Comparison of ENCODE assay signal across 8 cellular contexts in the genomic region with DNA sequence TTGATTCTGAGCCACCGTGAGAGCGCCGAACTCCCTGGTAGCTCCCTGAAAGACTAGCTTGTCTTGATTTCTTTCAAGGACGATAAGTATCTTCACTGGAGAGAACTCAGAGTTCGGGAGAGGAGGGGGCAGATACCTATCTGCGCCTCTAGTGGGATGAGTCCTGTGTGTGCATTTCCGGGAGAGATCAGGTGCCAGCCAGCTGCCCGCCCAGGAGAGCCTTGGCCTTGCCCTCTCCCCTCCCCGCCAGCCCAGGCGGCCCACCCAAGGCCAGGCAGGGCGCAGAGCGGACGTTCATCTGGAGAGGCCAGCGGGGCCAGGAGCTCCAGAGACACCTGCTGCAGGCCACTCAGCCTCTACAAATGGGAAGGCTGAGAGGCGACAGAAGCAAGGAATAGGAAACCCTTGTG. TPM values are rescaled to one million over a fixed set of nuclear protein-coding genes. Genes with fewer than 3 reads are reported as not detected.
DNase-seq lines count a peak whose midpoint lies in the region; ATAC-seq and TF ChIP-seq lines count a peak whose summit lies in the region.

No MANE protein-coding gene starts in this region.

- peak overlapping the region; percentile 93 to 98 (median 97) for H3K9ac ChIP-seq in BLaER1 treated with 17β-estradiol and CSF1 and Interleukin-3, amounts not matched to agents 10 nM and 100 nM

- peaks cover 65 to 86% (median 76%) of the 10 kb centered on the region in 10 experiments for H3K4me1 ChIP-seq in BLaER1 treated with 17β-estradiol and CSF1 and Interleukin-3, amounts not matched to agents 10 nM and 100 nM
- H3K4me1 ChIP-seq in uterus, result peaks cover 10 to 34% of the 10 kb centered on the region in 2 donors

- TF ChIP-seq CTCF in uterus (IDR thresholded peaks at IDR 0.05), result no peak

- H3K36me3 Mint-ChIP-seq in central memory CD8-positive, alpha-beta T cell (ENCODE audit: insufficient read depth), result peaks cover 2% of the 10 kb centered on the region
- peaks cover 7% of the 10 kb centered on the region for H3K36me3 Mint-ChIP-seq in memory B cell

- no peaks in the 10 kb centered on the region for H3K27me3 ChIP-seq in BLaER1 treated with 17β-estradiol and CSF1 and Interleukin-3, amounts not matched to agents 10 nM and 100 nM
- no peaks in the 10 kb centered on the region for H3K27me3 ChIP-seq in uterus

- H3K4me2 ChIP-seq in BLaER1 treated with 17β-estradiol and CSF1 and Interleukin-3, amounts not matched to agents 10 nM and 100 nM, result peak overlapping the region; percentile 86 to 100 (median 99)

- no peak overlapping the region for H3K27ac Mint-ChIP-seq in central memory CD8-positive, alpha-beta T cell (ENCODE audit: low read depth)
- H3K27ac Mint-ChIP-seq in memory B cell, result no peak overlapping the region

- peaks cover 4 to 52% (median 22%) of the 10 kb centered on the region in 11 experiments; a peak in 14 of 22 replicates for H4K20me1 ChIP-seq in BLaER1 treated with 17β-estradiol and CSF1 and Interleukin-3, amounts not matched to agents 10 nM and 100 nM

- no peak for ATAC-seq in central memory CD8-positive, alpha-beta T cell (replicated peaks; ENCODE audit: extremely low read depth, poor library complexity, severe bottlenecking)
- ATAC-seq in memory B cell (ENCODE audit: low read depth) (peak; percentile 18), GM18909 (IDR thresholded peaks at IDR 0.05; ENCODE audit: poor library complexity, unreplicated experiment) (no peak), HG03280 (IDR thresholded peaks at IDR 0.05; ENCODE audit: unreplicated experiment) (no peak)

- H3K27me3 Mint-ChIP-seq in central memory CD8-positive, alpha-beta T cell, result peaks cover 61% of the 10 kb centered on the region
- peaks cover 14% of the 10 kb centered on the region for H3K27me3 Mint-ChIP-seq in memory B cell

- H3K36me3 ChIP-seq in BLaER1 treated with 17β-estradiol and CSF1 and Interleukin-3, amounts not matched to agents 10 nM and 100 nM, result peaks cover 2 to 47% (median 19%) of the 10 kb centered on the region in 11 experiments; a peak in 20 of 22 replicates
- H3K36me3 ChIP-seq in uterus, result no peaks in the 10 kb centered on the region

- H3K4me3 ChIP-seq in BLaER1 treated with 17β-estradiol and CSF1 and Interleukin-3, amounts not matched to agents 10 nM and 100 nM, result peak overlapping the region; percentile 94 to 99 (median 98)
- peak overlapping the region; percentile 72 to 88 for H3K4me3 ChIP-seq in uterus

- H3K4me3 Mint-ChIP-seq in central memory CD8-positive, alpha-beta T cell, result peak overlapping the region; percentile 27
- H3K4me3 Mint-ChIP-seq in memory B cell, result peak overlapping the region; percentile 83

- DNase-seq in NCI-H146 (lab: John Stamatoyannopoulos, UW) (peak; percentile 76), memory B cell (ENCODE audit: low spot score in 2 of 2) (no peak), uterus (no peak)
- no peak for DNase-seq in central memory CD8-positive, alpha-beta T cell (ENCODE audit: low spot score in 2 of 2)
- DNase-seq in activated CD8-positive, alpha-beta memory T cell treated with anti-CD3 and anti-CD28 coated beads, Interleukin-2, amount 50 U/mL, for 48 hours, result no peak

- peak overlapping the region; percentile 90 to 98 (median 95) for H3K27ac ChIP-seq in BLaER1 treated with 17β-estradiol and CSF1 and Interleukin-3, amounts not matched to agents 10 nM and 100 nM
- peak overlapping the region; percentile 95 to 97 for H3K27ac ChIP-seq in uterus

- intact Hi-C loops in uterus (cut with DNase I; ENCODE audit: low total_unique reads), result no loop called here

- no peaks in the 10 kb centered on the region for H3K9me3 ChIP-seq in BLaER1 treated with 17β-estradiol and CSF1 and Interleukin-3, amounts not matched to agents 10 nM and 100 nM (replicated peaks in 1 of 11)
- H3K9me3 ChIP-seq in uterus, result no peaks in the 10 kb centered on the region

- TF ChIP-seq POLR2A in uterus (IDR thresholded peaks at IDR 0.05), result no peak

- peaks cover 8% of the 10 kb centered on the region for H3K4me1 Mint-ChIP-seq in central memory CD8-positive, alpha-beta T cell
- H3K4me1 Mint-ChIP-seq in memory B cell, result peaks cover 27% of the 10 kb centered on the region

- H3K9me3 Mint-ChIP-seq in central memory CD8-positive, alpha-beta T cell, result no peaks in the 10 kb centered on the region
- H3K9me3 Mint-ChIP-seq in memory B cell, result no peaks in the 10 kb centered on the region

RNA-seq across cellular contexts. Expression of gene CD9, which starts 1.0 kb away (rescaled TPM):
- total RNA-seq in uterus, result 100 to 1,000 TPM; 161 to 275 (median 207) TPM
